Comparison of ENCODE assay signal across 25 cellular contexts in the genomic region with DNA sequence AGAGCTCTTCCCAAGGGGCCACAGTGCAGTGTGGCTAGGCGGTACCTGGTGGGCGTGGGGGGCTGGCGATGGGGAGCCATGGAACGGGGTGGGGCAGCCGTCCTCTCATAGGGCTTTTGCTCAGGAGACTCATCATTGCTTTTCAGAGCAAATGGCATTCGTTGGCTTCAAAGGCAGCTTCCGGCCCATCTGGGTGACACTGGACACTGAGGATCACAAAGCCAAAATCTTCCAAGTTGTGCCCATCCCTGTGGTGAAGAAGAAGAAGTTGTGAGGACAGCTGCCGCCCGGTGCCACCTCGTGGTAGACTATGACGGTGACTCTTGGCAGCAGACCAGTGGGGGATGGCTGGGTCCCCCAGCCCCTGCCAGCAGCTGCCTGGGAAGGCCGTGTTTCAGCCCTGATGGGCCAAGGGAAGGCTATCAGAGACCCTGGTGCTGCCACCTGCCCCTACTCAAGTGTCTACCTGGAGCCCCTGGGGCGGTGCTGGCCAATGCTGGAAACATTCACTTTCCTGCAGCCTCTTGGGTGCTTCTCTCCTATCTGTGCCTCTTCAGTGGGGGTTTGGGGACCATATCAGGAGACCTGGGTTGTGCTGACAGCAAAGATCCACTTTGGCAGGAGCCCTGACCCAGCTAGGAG.
"Had no signal": no experiment of that assay in that cellular context is flagged by ENCODE, and none has a peak within 500 bp of the region (broad histone marks: within the 10 kb centered on the region; RNA-seq: fewer than 3 reads in every experiment).

No MANE protein-coding gene starts in this region.

- H3K4me3 ChIP-seq: ascending aorta, body of pancreas, K562, SJCRH30 had no signal

- H3K4me3 Mint-ChIP-seq: activated CD8-positive, alpha-beta T cell treated with anti-CD3 and anti-CD28 coated beads for 36 hours; activated naive CD8-positive, alpha-beta T cell treated with anti-CD3 and anti-CD28 coated beads, Interleukin-2, amount 50 U/mL, for 24 hours; activated T-helper 1 cell treated with anti-CD3 and anti-CD28 coated beads, Interleukin-12 subunit alpha, Interleukin-12 subunit beta, Interleukin-2, Interleukin-4 antibody, amounts not matched to agents 30 ng/mL and 10 ng/mL and 1 ng/mL, durations not matched to agents 14 hours and 24 hours and 36 hours; T-helper 1 cell treated with Interleukin-12 subunit alpha and Interleukin-12 subunit beta and Interleukin-4 antibody, amounts not matched to agents 30 μg/mL and 1 μg/mL, for 36 hours had no signal

- H3K27ac ChIP-seq: ascending aorta, body of pancreas, SJCRH30 had no signal

- H3K9me2 ChIP-seq: SK-N-SH had no signal

- H3K27me3 Mint-ChIP-seq: activated CD8-positive, alpha-beta T cell treated with anti-CD3 and anti-CD28 coated beads for 36 hours; activated naive CD8-positive, alpha-beta T cell treated with anti-CD3 and anti-CD28 coated beads, Interleukin-2, amount 50 U/mL, for 24 hours had no signal

- H3K9me3 ChIP-seq: ascending aorta, body of pancreas, SJCRH30, SK-N-SH had no signal

- H3K27me3 ChIP-seq: ascending aorta, body of pancreas, SJCRH30 had no signal

- H3K4me1 ChIP-seq: ascending aorta, body of pancreas, SJCRH30 had no signal

- H3K9ac ChIP-seq: SK-N-SH had no signal

- H3K27ac Mint-ChIP-seq: activated CD8-positive, alpha-beta T cell treated with anti-CD3 and anti-CD28 coated beads for 36 hours; activated naive CD4-positive, alpha-beta T cell treated with anti-CD3 and anti-CD28 coated beads, Interleukin-2, amount 50 U/mL, for 72 hours; activated naive CD8-positive, alpha-beta T cell treated with anti-CD3 and anti-CD28 coated beads, Interleukin-2, amount 50 U/mL, for 24 hours; activated T-helper 1 cell treated with anti-CD3 and anti-CD28 coated beads, Interleukin-12 subunit alpha, Interleukin-12 subunit beta, Interleukin-2, Interleukin-4 antibody, amounts not matched to agents 30 ng/mL and 10 ng/mL and 1 ng/mL, durations not matched to agents 14 hours and 24 hours and 36 hours; T-helper 1 cell treated with Interleukin-12 subunit alpha and Interleukin-12 subunit beta and Interleukin-4 antibody, amounts not matched to agents 30 μg/mL and 1 μg/mL, for 36 hours had no signal

- DNase-seq: activated CD4-positive, alpha-beta T cell treated with anti-CD3 and anti-CD28 coated beads for 4 hours; activated CD8-positive, alpha-beta memory T cell treated with anti-CD3 and anti-CD28 coated beads, Interleukin-2, amount 50 U/mL, for 4 hours; activated CD8-positive, alpha-beta T cell treated with anti-CD3 and anti-CD28 coated beads for 36 hours; activated effector memory CD4-positive, alpha-beta T cell treated with Interleukin-2 at 50 U/mL for 16 hours; activated naive CD4-positive, alpha-beta T cell treated with Interleukin-2 at 50 U/mL for 16 hours; activated naive CD8-positive, alpha-beta T cell treated with anti-CD3 and anti-CD28 coated beads, Interleukin-2, amount 50 U/mL, for 24 hours; amniotic stem cell; body of pancreas; Kasumi-1; NCI-H1105 treated with DMSO at 0.1 percent for 48 hours; NCI-H1436 treated with DMSO at 0.1 percent for 48 hours; NCI-H187; NCI-H2081; NCI-H446; NCI-H524; Right ventricle myocardium superior; SJCRH30; SK-N-SH; SW 1271 had no signal

- H3K4me2 ChIP-seq: SK-N-SH had no signal

- H3K4me1 Mint-ChIP-seq: activated naive CD8-positive, alpha-beta T cell treated with anti-CD3 and anti-CD28 coated beads, Interleukin-2, amount 50 U/mL, for 24 hours had no signal

- ATAC-seq: activated CD4-positive, CD25-positive, alpha-beta regulatory T cell treated with anti-CD3 and anti-CD28 coated beads, Interleukin-2, amount 50 U/mL, for 24 hours; activated CD8-positive, alpha-beta T cell treated with anti-CD3 and anti-CD28 coated beads for 36 hours; activated naive CD4-positive, alpha-beta T cell treated with anti-CD3 and anti-CD28 coated beads, Interleukin-2, amount 50 U/mL, for 72 hours; activated naive CD8-positive, alpha-beta T cell treated with anti-CD3 and anti-CD28 coated beads, Interleukin-2, amount 50 U/mL, for 24 hours; body of pancreas; K562 had no signal

- H3K9me3 Mint-ChIP-seq: activated CD8-positive, alpha-beta T cell treated with anti-CD3 and anti-CD28 coated beads for 36 hours; activated naive CD4-positive, alpha-beta T cell treated with anti-CD3 and anti-CD28 coated beads, Interleukin-2, amount 50 U/mL, for 72 hours; activated naive CD8-positive, alpha-beta T cell treated with anti-CD3 and anti-CD28 coated beads, Interleukin-2, amount 50 U/mL, for 24 hours; activated T-helper 1 cell treated with anti-CD3 and anti-CD28 coated beads, Interleukin-12 subunit alpha, Interleukin-12 subunit beta, Interleukin-2, Interleukin-4 antibody, amounts not matched to agents 30 ng/mL and 10 ng/mL and 1 ng/mL, durations not matched to agents 14 hours and 24 hours and 36 hours; T-helper 1 cell treated with Interleukin-12 subunit alpha and Interleukin-12 subunit beta and Interleukin-4 antibody, amounts not matched to agents 30 μg/mL and 1 μg/mL, for 36 hours had no signal
